ENCODE assay signal across 1 cellular context in genomic region chr1:15952317-15953258, GRCh38.
TF ChIP-seq lines count a peak whose summit lies in the region.

No MANE protein-coding gene starts in this region.

TF ChIP-seq in HCT116, 20 proteins besides CTCF, POLR2A, EP300 and RAD21 (continued from another document):
- TF ChIP-seq, protein P1, sequence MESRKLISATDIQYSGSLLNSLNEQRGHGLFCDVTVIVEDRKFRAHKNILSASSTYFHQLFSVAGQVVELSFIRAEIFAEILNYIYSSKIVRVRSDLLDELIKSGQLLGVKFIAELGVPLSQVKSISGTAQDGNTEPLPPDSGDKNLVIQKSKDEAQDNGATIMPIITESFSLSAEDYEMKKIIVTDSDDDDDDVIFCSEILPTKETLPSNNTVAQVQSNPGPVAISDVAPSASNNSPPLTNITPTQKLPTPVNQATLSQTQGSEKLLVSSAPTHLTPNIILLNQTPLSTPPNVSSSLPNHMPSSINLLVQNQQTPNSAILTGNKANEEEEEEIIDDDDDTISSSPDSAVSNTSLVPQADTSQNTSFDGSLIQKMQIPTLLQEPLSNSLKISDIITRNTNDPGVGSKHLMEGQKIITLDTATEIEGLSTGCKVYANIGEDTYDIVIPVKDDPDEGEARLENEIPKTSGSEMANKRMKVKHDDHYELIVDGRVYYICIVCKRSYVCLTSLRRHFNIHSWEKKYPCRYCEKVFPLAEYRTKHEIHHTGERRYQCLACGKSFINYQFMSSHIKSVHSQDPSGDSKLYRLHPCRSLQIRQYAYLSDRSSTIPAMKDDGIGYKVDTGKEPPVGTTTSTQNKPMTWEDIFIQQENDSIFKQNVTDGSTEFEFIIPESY (IDR thresholded peaks at IDR 0.05; ENCODE audit: extremely low read depth, insufficient replicate concordance, low read length), result no peak
- TF ChIP-seq POLR2AphosphoS5 (IDR thresholded peaks at IDR 0.05; ENCODE audit: low read depth, low read length) (peak; percentile 45; the same call in 1 of the 2 replicates), EGR1 (IDR thresholded peaks at IDR 0.05; ENCODE audit: low read depth) (no peak), EZH2 (IDR thresholded peaks at IDR 0.05) (no peak), ELF1 (IDR thresholded peaks at IDR 0.05; ENCODE audit: borderline replicate concordance, low read depth) (no peak; the same call in 1 of the 2 replicates), SRF (IDR thresholded peaks at IDR 0.05; ENCODE audit: low read depth) (peak; percentile 59; the same call in 1 of the 2 replicates), ZFX (IDR thresholded peaks at IDR 0.05) (no peak), ZNF274 (IDR thresholded peaks at IDR 0.05; ENCODE audit: low read depth, low read length) (no peak)
TF ChIP-seq in HCT116: peak in this region for 7.
